19 cellular contexts compared by ENCODE assay signal in genomic region chr11:4115128-4115527, GRCh38. TPM values are rescaled to one million over a fixed set of nuclear protein-coding genes. Genes with fewer than 3 reads are reported as not detected.
DNase-seq lines count a peak whose midpoint lies in the region; ATAC-seq and TF ChIP-seq lines count a peak whose summit lies in the region.
"Had no signal": no experiment of that assay in that cellular context is flagged by ENCODE, and none has a peak within 500 bp of the region (broad histone marks: within the 10 kb centered on the region; RNA-seq: fewer than 3 reads in every experiment).

No MANE protein-coding gene starts in this region.

- H3K9me3 ChIP-seq in CD4-positive, CD25-positive, alpha-beta regulatory T cell (ENCODE audit: control insufficient read depth in 2 of 2, low read length in 2 of 2) = no peaks in the 10 kb centered on the region
- H3K9me3 ChIP-seq: BLaER1 had no signal

- no peak for DNase-seq in activated T-cell treated with anti-CD3 and anti-CD28 coated beads, Interleukin-2, amount 50 U/mL, for 24 hours
- DNase-seq in activated T-cell treated with anti-CD3 and anti-CD28 coated beads, Interleukin-2, amount 50 U/mL, for 72 hours = no peak
- DNase-seq in CD4-positive, CD25-positive, alpha-beta regulatory T cell = no peak
- DNase-seq in erythroblast (lab: John Stamatoyannopoulos, UW) (peak; percentile 10 to 55), NCI-H1930 (lab: John Stamatoyannopoulos, UW) (no peak), SIG-M5 treated with dmso at 0.1 percent for 504 hours (lab: John Stamatoyannopoulos, UW; ENCODE audit: unreplicated experiment) (no peak)
- DNase-seq: CD4-positive, alpha-beta T cell; CD8-positive, alpha-beta memory T cell; DMS 273 treated with DMSO at 0.1 percent for 48 hours; DMS79; EL; GDM1; GM23248; H7; HCEC 1CT had no signal

- peaks cover 25% of the 10 kb centered on the region for H3K4me1 Mint-ChIP-seq in activated T-cell treated with anti-CD3 and anti-CD28 coated beads, Interleukin-2, amount 50 U/mL, for 24 hours (ENCODE audit: low read depth)
- peaks cover 11% of the 10 kb centered on the region for H3K4me1 Mint-ChIP-seq in activated T-cell treated with anti-CD3 and anti-CD28 coated beads, Interleukin-2, amount 50 U/mL, for 72 hours (ENCODE audit: low read depth)
- H3K4me1 Mint-ChIP-seq in CD4-positive, CD25-positive, alpha-beta regulatory T cell = peaks cover 3 to 20% (median 14%) of the 10 kb centered on the region in 4 donors
- H3K4me1 Mint-ChIP-seq: B cell had no signal

- no peak overlapping the region for H3K27ac ChIP-seq in CD4-positive, CD25-positive, alpha-beta regulatory T cell (ENCODE audit: insufficient read depth, low read length, poor library complexity, severe bottlenecking)
- H3K27ac ChIP-seq: BLaER1, C4-2B, GM23248 had no signal

- H3K4me1 ChIP-seq in CD4-positive, CD25-positive, alpha-beta regulatory T cell (ENCODE audit: control insufficient read depth, insufficient read depth, low read length, poor library complexity, severe bottlenecking) = no peaks in the 10 kb centered on the region
- H3K4me1 ChIP-seq: BLaER1 had no signal

- H3K36me3 Mint-ChIP-seq in activated T-cell treated with anti-CD3 and anti-CD28 coated beads, Interleukin-2, amount 50 U/mL, for 24 hours (ENCODE audit: low read depth) = peaks cover 91% of the 10 kb centered on the region
- H3K36me3 Mint-ChIP-seq in activated T-cell treated with anti-CD3 and anti-CD28 coated beads, Interleukin-2, amount 50 U/mL, for 72 hours (ENCODE audit: insufficient read depth in 2 of 2) = peaks cover 5 to 46% of the 10 kb centered on the region in 2 donors
- H3K36me3 Mint-ChIP-seq in CD4-positive, CD25-positive, alpha-beta regulatory T cell = peaks cover 50% of the 10 kb centered on the region

- no peak overlapping the region for H3K4me3 Mint-ChIP-seq in activated T-cell treated with anti-CD3 and anti-CD28 coated beads, Interleukin-2, amount 50 U/mL, for 24 hours
- no peak overlapping the region for H3K4me3 Mint-ChIP-seq in activated T-cell treated with anti-CD3 and anti-CD28 coated beads, Interleukin-2, amount 50 U/mL, for 72 hours
- H3K4me3 Mint-ChIP-seq in CD4-positive, CD25-positive, alpha-beta regulatory T cell = no peak overlapping the region
- H3K4me3 Mint-ChIP-seq: B cell; CD4-positive, alpha-beta T cell; CD8-positive, alpha-beta memory T cell had no signal

- TF ChIP-seq POLR2A in erythroblast (IDR thresholded peaks at IDR 0.05; ENCODE audit: low read length) = no peak

- peaks cover 81% of the 10 kb centered on the region for H3K36me3 ChIP-seq in CD4-positive, CD25-positive, alpha-beta regulatory T cell (ENCODE audit: control insufficient read depth, insufficient read depth, low read length)

- peak overlapping the region; percentile 7 for H3K27ac Mint-ChIP-seq in activated T-cell treated with anti-CD3 and anti-CD28 coated beads, Interleukin-2, amount 50 U/mL, for 24 hours
- no peak overlapping the region for H3K27ac Mint-ChIP-seq in activated T-cell treated with anti-CD3 and anti-CD28 coated beads, Interleukin-2, amount 50 U/mL, for 72 hours
- H3K27ac Mint-ChIP-seq in CD4-positive, CD25-positive, alpha-beta regulatory T cell = peak overlapping the region in 2 of 3 donors; percentile 14 to 73
- H3K27ac Mint-ChIP-seq: B cell had no signal

- no peaks in the 10 kb centered on the region for H3K27me3 ChIP-seq in CD4-positive, CD25-positive, alpha-beta regulatory T cell (ENCODE audit: control insufficient read depth, insufficient read depth, low read length)
- H3K27me3 ChIP-seq: BLaER1 had no signal

- no peaks in the 10 kb centered on the region for H3K9me3 Mint-ChIP-seq in activated T-cell treated with anti-CD3 and anti-CD28 coated beads, Interleukin-2, amount 50 U/mL, for 24 hours
- no peaks in the 10 kb centered on the region for H3K9me3 Mint-ChIP-seq in activated T-cell treated with anti-CD3 and anti-CD28 coated beads, Interleukin-2, amount 50 U/mL, for 72 hours
- no peaks in the 10 kb centered on the region for H3K9me3 Mint-ChIP-seq in CD4-positive, CD25-positive, alpha-beta regulatory T cell
- H3K9me3 Mint-ChIP-seq: CD4-positive, alpha-beta T cell; CD8-positive, alpha-beta memory T cell had no signal

- no peaks in the 10 kb centered on the region for H3K27me3 Mint-ChIP-seq in activated T-cell treated with anti-CD3 and anti-CD28 coated beads, Interleukin-2, amount 50 U/mL, for 24 hours
- no peaks in the 10 kb centered on the region for H3K27me3 Mint-ChIP-seq in activated T-cell treated with anti-CD3 and anti-CD28 coated beads, Interleukin-2, amount 50 U/mL, for 72 hours (ENCODE audit: low read depth)
- H3K27me3 Mint-ChIP-seq in CD4-positive, CD25-positive, alpha-beta regulatory T cell = no peaks in the 10 kb centered on the region
- H3K27me3 Mint-ChIP-seq: B cell; CD4-positive, alpha-beta T cell; CD8-positive, alpha-beta memory T cell had no signal

- no peak overlapping the region for H3K4me3 ChIP-seq in CD4-positive, CD25-positive, alpha-beta regulatory T cell (ENCODE audit: low read depth, low read length)
- H3K4me3 ChIP-seq: BLaER1, GM12878, GM23248 had no signal

- ATAC-seq in activated T-cell treated with anti-CD3 and anti-CD28 coated beads, Interleukin-2, amount 50 U/mL, for 72 hours (replicated peaks in 1 of 2) = no peak
- ATAC-seq in CD4-positive, CD25-positive, alpha-beta regulatory T cell (ENCODE audit: low read depth in 2 of 2) = no peak
- ATAC-seq: GM12878 had no signal

RNA-seq across cellular contexts. Expression of gene RRM1, which starts 20.5 kb away (rescaled TPM):
- total RNA-seq in activated T-cell treated with anti-CD3 and anti-CD28 coated beads, Interleukin-2, amount 50 U/mL, for 72 hours = 100 to 1,000 TPM; 166 to 189 TPM
- total RNA-seq in CD4-positive, CD25-positive, alpha-beta regulatory T cell = 76.9 TPM
- polyA plus RNA-seq in CD4-positive, CD25-positive, alpha-beta regulatory T cell = 10 to 100 TPM; 52.3 to 83.3 (median 60.7) TPM

Comparison
In these comparisons a context has a peak if more than half of its experiments do, and no peak if none do; other contexts are left out.
1. DNase-seq: peak in erythroblast (2 of 2); none in activated T-cell treated with anti-CD3 and anti-CD28 coated beads, Interleukin-2, amount 50 U/mL, for 24 hours (single experiment), activated T-cell treated with anti-CD3 and anti-CD28 coated beads, Interleukin-2, amount 50 U/mL, for 72 hours (0 of 2), CD4-positive, CD25-positive, alpha-beta regulatory T cell (0 of 3), NCI-H1930 (0 of 2) and SIG-M5 treated with dmso at 0.1 percent for 504 hours (single experiment).